In the genomic region with DNA sequence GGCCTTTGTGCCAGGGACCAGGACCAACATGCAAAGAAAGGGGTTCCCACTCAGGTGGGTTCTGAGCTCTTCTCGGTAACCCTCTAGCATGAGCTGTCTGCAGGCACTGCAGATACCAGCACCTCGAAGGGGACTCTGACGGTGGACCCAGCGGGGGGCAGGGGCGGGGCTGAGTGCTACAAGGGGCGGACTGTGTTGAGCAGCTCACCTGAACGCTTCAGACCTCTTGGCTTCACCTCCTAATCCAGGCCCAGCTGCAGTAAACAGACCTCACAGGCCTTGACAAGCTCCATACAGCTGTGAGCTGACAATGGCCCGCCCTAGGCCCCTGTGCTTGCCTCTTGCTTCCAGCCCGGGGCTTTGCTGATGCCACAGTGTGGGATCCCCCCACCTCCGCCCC, we compare ENCODE assay signal across 2 cellular contexts.
TF ChIP-seq lines count a peak whose summit lies in the region.

No MANE protein-coding gene starts in this region.

TF ChIP-seq in HepG2, 621 proteins besides CTCF, POLR2A, EP300 and RAD21:
- TF ChIP-seq, protein P1, sequence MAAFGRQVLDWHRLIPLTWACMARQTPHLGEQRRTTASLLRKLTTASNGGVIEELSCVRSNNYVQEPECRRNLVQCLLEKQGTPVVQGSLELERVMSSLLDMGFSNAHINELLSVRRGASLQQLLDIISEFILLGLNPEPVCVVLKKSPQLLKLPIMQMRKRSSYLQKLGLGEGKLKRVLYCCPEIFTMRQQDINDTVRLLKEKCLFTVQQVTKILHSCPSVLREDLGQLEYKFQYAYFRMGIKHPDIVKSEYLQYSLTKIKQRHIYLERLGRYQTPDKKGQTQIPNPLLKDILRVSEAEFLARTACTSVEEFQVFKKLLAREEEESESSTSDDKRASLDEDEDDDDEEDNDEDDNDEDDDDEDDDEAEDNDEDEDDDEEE (CRISPR knock-in tag; IDR thresholded peaks at IDR 0.05) = no peak
- TF ChIP-seq SP2 (CRISPR knock-in tag; IDR thresholded peaks at IDR 0.05) (no peak), ZNF484 (CRISPR knock-in tag; IDR thresholded peaks at IDR 0.05; ENCODE audit: borderline replicate concordance, low read depth) (no peak), AGO2 (optimal IDR thresholded peaks at IDR 0.05; ENCODE audit: low read depth, low read length) (peak; percentile 37), ZFX (CRISPR knock-in tag; IDR thresholded peaks at IDR 0.05; ENCODE audit: low read depth) (peak; percentile 29; the same call in 1 of the 2 replicates), PLRG1 (conservative IDR thresholded peaks at IDR 0.05) (no peak), AGO1 (IDR thresholded peaks at IDR 0.05; ENCODE audit: low read depth, low read length, poor library complexity, severe bottlenecking) (peak; percentile 54), SP1 (IDR thresholded peaks at IDR 0.05) (no peak), SP1 (CRISPR knock-in tag; IDR thresholded peaks at IDR 0.05) (no peak)
- TF ChIP-seq, protein P2, sequence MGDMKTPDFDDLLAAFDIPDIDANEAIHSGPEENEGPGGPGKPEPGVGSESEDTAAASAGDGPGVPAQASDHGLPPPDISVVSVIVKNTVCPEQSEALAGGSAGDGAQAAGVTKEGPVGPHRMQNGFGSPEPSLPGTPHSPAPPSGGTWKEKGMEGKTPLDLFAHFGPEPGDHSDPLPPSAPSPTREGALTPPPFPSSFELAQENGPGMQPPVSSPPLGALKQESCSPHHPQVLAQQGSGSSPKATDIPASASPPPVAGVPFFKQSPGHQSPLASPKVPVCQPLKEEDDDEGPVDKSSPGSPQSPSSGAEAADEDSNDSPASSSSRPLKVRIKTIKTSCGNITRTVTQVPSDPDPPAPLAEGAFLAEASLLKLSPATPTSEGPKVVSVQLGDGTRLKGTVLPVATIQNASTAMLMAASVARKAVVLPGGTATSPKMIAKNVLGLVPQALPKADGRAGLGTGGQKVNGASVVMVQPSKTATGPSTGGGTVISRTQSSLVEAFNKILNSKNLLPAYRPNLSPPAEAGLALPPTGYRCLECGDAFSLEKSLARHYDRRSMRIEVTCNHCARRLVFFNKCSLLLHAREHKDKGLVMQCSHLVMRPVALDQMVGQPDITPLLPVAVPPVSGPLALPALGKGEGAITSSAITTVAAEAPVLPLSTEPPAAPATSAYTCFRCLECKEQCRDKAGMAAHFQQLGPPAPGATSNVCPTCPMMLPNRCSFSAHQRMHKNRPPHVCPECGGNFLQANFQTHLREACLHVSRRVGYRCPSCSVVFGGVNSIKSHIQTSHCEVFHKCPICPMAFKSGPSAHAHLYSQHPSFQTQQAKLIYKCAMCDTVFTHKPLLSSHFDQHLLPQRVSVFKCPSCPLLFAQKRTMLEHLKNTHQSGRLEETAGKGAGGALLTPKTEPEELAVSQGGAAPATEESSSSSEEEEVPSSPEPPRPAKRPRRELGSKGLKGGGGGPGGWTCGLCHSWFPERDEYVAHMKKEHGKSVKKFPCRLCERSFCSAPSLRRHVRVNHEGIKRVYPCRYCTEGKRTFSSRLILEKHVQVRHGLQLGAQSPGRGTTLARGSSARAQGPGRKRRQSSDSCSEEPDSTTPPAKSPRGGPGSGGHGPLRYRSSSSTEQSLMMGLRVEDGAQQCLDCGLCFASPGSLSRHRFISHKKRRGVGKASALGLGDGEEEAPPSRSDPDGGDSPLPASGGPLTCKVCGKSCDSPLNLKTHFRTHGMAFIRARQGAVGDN (CRISPR knock-in tag; IDR thresholded peaks at IDR 0.05) = peak; percentile 41
- TF ChIP-seq, protein P3, sequence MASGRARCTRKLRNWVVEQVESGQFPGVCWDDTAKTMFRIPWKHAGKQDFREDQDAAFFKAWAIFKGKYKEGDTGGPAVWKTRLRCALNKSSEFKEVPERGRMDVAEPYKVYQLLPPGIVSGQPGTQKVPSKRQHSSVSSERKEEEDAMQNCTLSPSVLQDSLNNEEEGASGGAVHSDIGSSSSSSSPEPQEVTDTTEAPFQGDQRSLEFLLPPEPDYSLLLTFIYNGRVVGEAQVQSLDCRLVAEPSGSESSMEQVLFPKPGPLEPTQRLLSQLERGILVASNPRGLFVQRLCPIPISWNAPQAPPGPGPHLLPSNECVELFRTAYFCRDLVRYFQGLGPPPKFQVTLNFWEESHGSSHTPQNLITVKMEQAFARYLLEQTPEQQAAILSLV (CRISPR knock-in tag; IDR thresholded peaks at IDR 0.05; ENCODE audit: borderline replicate concordance) = no peak

TF ChIP-seq in H1, 55 proteins besides CTCF, POLR2A, EP300 and RAD21:
- TF ChIP-seq BCL11A (IDR thresholded peaks at IDR 0.05; ENCODE audit: low read depth in 2 of 2, low read length in 2 of 2) (no peak), TAF7 (optimal IDR thresholded peaks at IDR 0.05; ENCODE audit: borderline replicate concordance, low read depth, low read length) (no peak), KDM1A (IDR thresholded peaks at IDR 0.05; ENCODE audit: borderline replicate concordance, low read length) (no peak), EGR1 (IDR thresholded peaks at IDR 0.05; ENCODE audit: borderline replicate concordance, low read depth, low read length) (no peak), TAF1 (IDR thresholded peaks at IDR 0.05; ENCODE audit: low read depth, low read length) (no peak), KDM5A (IDR thresholded peaks at IDR 0.05; ENCODE audit: low read length) (no peak), SRF (IDR thresholded peaks at IDR 0.05; ENCODE audit: low read depth, low read length) (no peak), POLR2AphosphoS5 (IDR thresholded peaks at IDR 0.05; ENCODE audit: low read depth, low read length) (no peak), EZH2 (IDR thresholded peaks at IDR 0.05; ENCODE audit: low read depth, low read length, severe bottlenecking) (no peak), SIRT6 (IDR thresholded peaks at IDR 0.05; ENCODE audit: low read length) (no peak), RXRA (IDR thresholded peaks at IDR 0.05; ENCODE audit: insufficient read depth, low read depth, low read length) (no peak), SIN3A (conservative IDR thresholded peaks at IDR 0.05 in 1 of 2, IDR thresholded peaks at IDR 0.05 in 1 of 2; ENCODE audit: low read depth in 1 of 2, low read length in 2 of 2) (no peak), CHD1 (IDR thresholded peaks at IDR 0.05; ENCODE audit: low read depth, low read length) (no peak), RNF2 (IDR thresholded peaks at IDR 0.05; ENCODE audit: borderline replicate concordance, low read depth, low read length, missing control alignments, poor library complexity, severe bottlenecking) (no peak), CTBP2 (IDR thresholded peaks at IDR 0.05; ENCODE audit: borderline replicate concordance, insufficient read depth, insufficient read length, low read length) (no peak), SP2 (IDR thresholded peaks at IDR 0.05; ENCODE audit: low read length) (no peak), GTF2F1 (IDR thresholded peaks at IDR 0.05; ENCODE audit: borderline replicate concordance, low read depth, low read length) (no peak), SAP30 (IDR thresholded peaks at IDR 0.05; ENCODE audit: insufficient read depth, insufficient replicate concordance, low read length) (no peak)
- TF ChIP-seq, protein P4, sequence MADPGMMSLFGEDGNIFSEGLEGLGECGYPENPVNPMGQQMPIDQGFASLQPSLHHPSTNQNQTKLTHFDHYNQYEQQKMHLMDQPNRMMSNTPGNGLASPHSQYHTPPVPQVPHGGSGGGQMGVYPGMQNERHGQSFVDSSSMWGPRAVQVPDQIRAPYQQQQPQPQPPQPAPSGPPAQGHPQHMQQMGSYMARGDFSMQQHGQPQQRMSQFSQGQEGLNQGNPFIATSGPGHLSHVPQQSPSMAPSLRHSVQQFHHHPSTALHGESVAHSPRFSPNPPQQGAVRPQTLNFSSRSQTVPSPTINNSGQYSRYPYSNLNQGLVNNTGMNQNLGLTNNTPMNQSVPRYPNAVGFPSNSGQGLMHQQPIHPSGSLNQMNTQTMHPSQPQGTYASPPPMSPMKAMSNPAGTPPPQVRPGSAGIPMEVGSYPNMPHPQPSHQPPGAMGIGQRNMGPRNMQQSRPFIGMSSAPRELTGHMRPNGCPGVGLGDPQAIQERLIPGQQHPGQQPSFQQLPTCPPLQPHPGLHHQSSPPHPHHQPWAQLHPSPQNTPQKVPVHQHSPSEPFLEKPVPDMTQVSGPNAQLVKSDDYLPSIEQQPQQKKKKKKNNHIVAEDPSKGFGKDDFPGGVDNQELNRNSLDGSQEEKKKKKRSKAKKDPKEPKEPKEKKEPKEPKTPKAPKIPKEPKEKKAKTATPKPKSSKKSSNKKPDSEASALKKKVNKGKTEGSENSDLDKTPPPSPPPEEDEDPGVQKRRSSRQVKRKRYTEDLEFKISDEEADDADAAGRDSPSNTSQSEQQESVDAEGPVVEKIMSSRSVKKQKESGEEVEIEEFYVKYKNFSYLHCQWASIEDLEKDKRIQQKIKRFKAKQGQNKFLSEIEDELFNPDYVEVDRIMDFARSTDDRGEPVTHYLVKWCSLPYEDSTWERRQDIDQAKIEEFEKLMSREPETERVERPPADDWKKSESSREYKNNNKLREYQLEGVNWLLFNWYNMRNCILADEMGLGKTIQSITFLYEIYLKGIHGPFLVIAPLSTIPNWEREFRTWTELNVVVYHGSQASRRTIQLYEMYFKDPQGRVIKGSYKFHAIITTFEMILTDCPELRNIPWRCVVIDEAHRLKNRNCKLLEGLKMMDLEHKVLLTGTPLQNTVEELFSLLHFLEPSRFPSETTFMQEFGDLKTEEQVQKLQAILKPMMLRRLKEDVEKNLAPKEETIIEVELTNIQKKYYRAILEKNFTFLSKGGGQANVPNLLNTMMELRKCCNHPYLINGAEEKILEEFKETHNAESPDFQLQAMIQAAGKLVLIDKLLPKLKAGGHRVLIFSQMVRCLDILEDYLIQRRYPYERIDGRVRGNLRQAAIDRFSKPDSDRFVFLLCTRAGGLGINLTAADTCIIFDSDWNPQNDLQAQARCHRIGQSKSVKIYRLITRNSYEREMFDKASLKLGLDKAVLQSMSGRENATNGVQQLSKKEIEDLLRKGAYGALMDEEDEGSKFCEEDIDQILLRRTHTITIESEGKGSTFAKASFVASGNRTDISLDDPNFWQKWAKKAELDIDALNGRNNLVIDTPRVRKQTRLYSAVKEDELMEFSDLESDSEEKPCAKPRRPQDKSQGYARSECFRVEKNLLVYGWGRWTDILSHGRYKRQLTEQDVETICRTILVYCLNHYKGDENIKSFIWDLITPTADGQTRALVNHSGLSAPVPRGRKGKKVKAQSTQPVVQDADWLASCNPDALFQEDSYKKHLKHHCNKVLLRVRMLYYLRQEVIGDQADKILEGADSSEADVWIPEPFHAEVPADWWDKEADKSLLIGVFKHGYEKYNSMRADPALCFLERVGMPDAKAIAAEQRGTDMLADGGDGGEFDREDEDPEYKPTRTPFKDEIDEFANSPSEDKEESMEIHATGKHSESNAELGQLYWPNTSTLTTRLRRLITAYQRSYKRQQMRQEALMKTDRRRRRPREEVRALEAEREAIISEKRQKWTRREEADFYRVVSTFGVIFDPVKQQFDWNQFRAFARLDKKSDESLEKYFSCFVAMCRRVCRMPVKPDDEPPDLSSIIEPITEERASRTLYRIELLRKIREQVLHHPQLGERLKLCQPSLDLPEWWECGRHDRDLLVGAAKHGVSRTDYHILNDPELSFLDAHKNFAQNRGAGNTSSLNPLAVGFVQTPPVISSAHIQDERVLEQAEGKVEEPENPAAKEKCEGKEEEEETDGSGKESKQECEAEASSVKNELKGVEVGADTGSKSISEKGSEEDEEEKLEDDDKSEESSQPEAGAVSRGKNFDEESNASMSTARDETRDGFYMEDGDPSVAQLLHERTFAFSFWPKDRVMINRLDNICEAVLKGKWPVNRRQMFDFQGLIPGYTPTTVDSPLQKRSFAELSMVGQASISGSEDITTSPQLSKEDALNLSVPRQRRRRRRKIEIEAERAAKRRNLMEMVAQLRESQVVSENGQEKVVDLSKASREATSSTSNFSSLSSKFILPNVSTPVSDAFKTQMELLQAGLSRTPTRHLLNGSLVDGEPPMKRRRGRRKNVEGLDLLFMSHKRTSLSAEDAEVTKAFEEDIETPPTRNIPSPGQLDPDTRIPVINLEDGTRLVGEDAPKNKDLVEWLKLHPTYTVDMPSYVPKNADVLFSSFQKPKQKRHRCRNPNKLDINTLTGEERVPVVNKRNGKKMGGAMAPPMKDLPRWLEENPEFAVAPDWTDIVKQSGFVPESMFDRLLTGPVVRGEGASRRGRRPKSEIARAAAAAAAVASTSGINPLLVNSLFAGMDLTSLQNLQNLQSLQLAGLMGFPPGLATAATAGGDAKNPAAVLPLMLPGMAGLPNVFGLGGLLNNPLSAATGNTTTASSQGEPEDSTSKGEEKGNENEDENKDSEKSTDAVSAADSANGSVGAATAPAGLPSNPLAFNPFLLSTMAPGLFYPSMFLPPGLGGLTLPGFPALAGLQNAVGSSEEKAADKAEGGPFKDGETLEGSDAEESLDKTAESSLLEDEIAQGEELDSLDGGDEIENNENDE (IDR thresholded peaks at IDR 0.05; ENCODE audit: insufficient replicate concordance, low read length) = no peak
